ENCODE assay signal across 11 cellular contexts in genomic region chr1:168485048-168485447, GRCh38. TPM values are rescaled to one million over a fixed set of nuclear protein-coding genes. Genes with fewer than 3 reads are reported as not detected.
A peak's percentile ranks its signal among the peaks of the same experiment; 100 is the strongest.
DNase-seq lines count a peak whose midpoint lies in the region; ATAC-seq, FAIRE-seq and TF ChIP-seq lines count a peak whose summit lies in the region.
"Had no signal": no experiment of that assay in that cellular context is flagged by ENCODE, and none has a peak within 500 bp of the region (broad histone marks: within the 10 kb centered on the region; RNA-seq: fewer than 3 reads in every experiment).

No MANE protein-coding gene starts in this region.

- peaks cover 23% of the 10 kb centered on the region for H3K4me1 Mint-ChIP-seq in MCF 10A (ENCODE audit: insufficient read depth, unreplicated experiment)
- peaks cover 84 to 86% of the 10 kb centered on the region in 2 donors for H3K4me1 Mint-ChIP-seq in immature natural killer cell
- H3K4me1 Mint-ChIP-seq in activated CD4-positive, alpha-beta T cell treated with anti-CD3 and anti-CD28 coated beads for 36 hours: peaks cover 42% of the 10 kb centered on the region
- H3K4me1 Mint-ChIP-seq: B cell had no signal

- H3K9me3 ChIP-seq in breast epithelium: no peaks in the 10 kb centered on the region
- H3K9me3 ChIP-seq in upper lobe of right lung: no peaks in the 10 kb centered on the region
- H3K9me3 ChIP-seq: pancreas had no signal

- H3K27ac ChIP-seq in breast epithelium (peak overlapping the region; percentile 38 to 81), upper lobe of right lung (no peak overlapping the region)
- H3K27ac ChIP-seq: pancreas had no signal

- FAIRE-seq in urothelium cell line (lab: Jason Lieb, UNC): no peak

- no peaks in the 10 kb centered on the region for H3K36me3 Mint-ChIP-seq in MCF 10A (ENCODE audit: insufficient read depth, unreplicated experiment)
- H3K36me3 Mint-ChIP-seq in immature natural killer cell: peaks cover 0 to 6% (median 4%) of the 10 kb centered on the region in 3 donors
- H3K36me3 Mint-ChIP-seq in activated CD4-positive, alpha-beta T cell treated with anti-CD3 and anti-CD28 coated beads for 36 hours (ENCODE audit: low read depth): no peaks in the 10 kb centered on the region

- H3K36me3 ChIP-seq in breast epithelium (no peaks in the 10 kb centered on the region), upper lobe of right lung (no peaks in the 10 kb centered on the region)
- H3K36me3 ChIP-seq: pancreas had no signal

- H3K9me3 Mint-ChIP-seq in MCF 10A (ENCODE audit: unreplicated experiment) (no peaks in the 10 kb centered on the region), immature natural killer cell (peaks cover 0 to 4% (median 3%) of the 10 kb centered on the region in 6 donors)
- peaks cover 1% of the 10 kb centered on the region for H3K9me3 Mint-ChIP-seq in activated CD4-positive, alpha-beta T cell treated with anti-CD3 and anti-CD28 coated beads for 36 hours (ENCODE audit: low read depth)

- peak; percentile 46 for ATAC-seq in upper lobe of right lung
- no peak for ATAC-seq in activated CD4-positive, alpha-beta T cell treated with anti-CD3 and anti-CD28 coated beads for 36 hours

- DNase-seq in breast epithelium (ENCODE audit: low spot score in 2 of 2) (peak in 1 of 2 donors; percentile 19), MCF 10A (ENCODE audit: unreplicated experiment) (no peak), amniotic epithelial cell (ENCODE audit: low read depth) (peak; percentile 76), immature natural killer cell (peak in 2 of 3 donors; percentile 24 to 35), upper lobe of right lung (no peak), urothelium cell line (ENCODE audit: low spot score) (no peak), hypothalamus (lab: John Stamatoyannopoulos, UW) (no peak)
- no peak for DNase-seq in activated CD4-positive, alpha-beta T cell treated with anti-CD3 and anti-CD28 coated beads for 36 hours
- DNase-seq: cortex of kidney, pancreas had no signal

- TF ChIP-seq CTCF in breast epithelium (IDR thresholded peaks at IDR 0.05) (no peak), MCF 10A (IDR thresholded peaks at IDR 0.05; ENCODE audit: unreplicated experiment) (no peak), upper lobe of right lung (IDR thresholded peaks at IDR 0.05) (no peak)

- no peak overlapping the region for H3K4me3 Mint-ChIP-seq in MCF 10A (ENCODE audit: unreplicated experiment)
- H3K4me3 Mint-ChIP-seq in immature natural killer cell: peak overlapping the region; percentile 63 to 84 (median 74)
- no peak overlapping the region for H3K4me3 Mint-ChIP-seq in activated CD4-positive, alpha-beta T cell treated with anti-CD3 and anti-CD28 coated beads for 36 hours
- H3K4me3 Mint-ChIP-seq: B cell had no signal

- intact Hi-C loops in breast epithelium (cut with DNase I; ENCODE audit: low total_unique reads): no loop called here
- intact Hi-C loops in MCF 10A (cut with micrococcal nuclease): no loop called here
- intact Hi-C loops in upper lobe of right lung (cut with DNase I): no loop called here
- intact Hi-C loops in activated CD4-positive, alpha-beta T cell treated with anti-CD3 and anti-CD28 coated beads for 36 hours (cut with DNase I, micrococcal nuclease): no loop called here

- no TSS peak for BruUV-seq in MCF 10A (replicated peaks; lab: Mats Ljungman, UMichigan)

- no peak for TF ChIP-seq POLR2A in breast epithelium (IDR thresholded peaks at IDR 0.05)

- CTCF ChIA-PET in MCF 10A (lab: Yijun Ruan, JAX): interaction anchor here (0.6 to 2.0 kb wide), 3 partner anchors 39 to 142 kb away, joined by 3 to 8 read pairs (median 3); no protein-coding TSS in a partner anchor
- CTCF ChIA-PET in activated CD4-positive, alpha-beta T cell treated with anti-CD3 and anti-CD28 coated beads for 36 hours (lab: Charles Lee): interaction anchor here (1.8 kb wide), 1 partner anchor 142 kb away, joined by 5 read pairs; no protein-coding TSS in a partner anchor

- H3K27ac Mint-ChIP-seq in MCF 10A (ENCODE audit: low read depth, unreplicated experiment) (no peak overlapping the region), immature natural killer cell (peak overlapping the region; percentile 47 to 92 (median 90))
- H3K27ac Mint-ChIP-seq in activated CD4-positive, alpha-beta T cell treated with anti-CD3 and anti-CD28 coated beads for 36 hours: no peak overlapping the region
- H3K27ac Mint-ChIP-seq: B cell had no signal

- POLR2A ChIA-PET in MCF 10A (lab: Yijun Ruan, JAX): interaction anchor here (0.7 kb wide), 1 partner anchor 221 kb away, joined by 3 read pairs; no protein-coding TSS in a partner anchor
- POLR2A ChIA-PET in activated CD4-positive, alpha-beta T cell treated with anti-CD3 and anti-CD28 coated beads for 36 hours (lab: Charles Lee): no interaction called here

- H3K4me3 ChIP-seq in breast epithelium (no peak overlapping the region), upper lobe of right lung (no peak overlapping the region)
- H3K4me3 ChIP-seq: pancreas had no signal

- H3K4me1 ChIP-seq in breast epithelium (peaks cover 0 to 7% of the 10 kb centered on the region in 2 donors), upper lobe of right lung (peaks cover 31% of the 10 kb centered on the region)

- H3K27me3 Mint-ChIP-seq in MCF 10A (ENCODE audit: insufficient read depth, unreplicated experiment) (no peaks in the 10 kb centered on the region), immature natural killer cell (ENCODE audit: low read depth in 3 of 3) (peaks cover 0 to 1% (median 0%) of the 10 kb centered on the region in 3 donors)
- no peaks in the 10 kb centered on the region for H3K27me3 Mint-ChIP-seq in activated CD4-positive, alpha-beta T cell treated with anti-CD3 and anti-CD28 coated beads for 36 hours

- H3K27me3 ChIP-seq in breast epithelium: no peaks in the 10 kb centered on the region
- H3K27me3 ChIP-seq in upper lobe of right lung: no peaks in the 10 kb centered on the region
- H3K27me3 ChIP-seq: pancreas had no signal

RNA-seq across cellular contexts. Expression of gene XCL2, which starts 58.7 kb away (rescaled TPM):
- total RNA-seq in breast epithelium (1 to 10 TPM in 1 of 3 donors, not detected in 2; 1.9 TPM), MCF 10A (2022) (not detected in 2 replicates), upper lobe of right lung (2.0 TPM)
- 1,000 to 10,000 TPM in 1 of 3 donors, 100 to 1,000 TPM in 2; 537 to 1,283 (median 719) TPM for polyA plus RNA-seq in immature natural killer cell
- total RNA-seq in activated CD4-positive, alpha-beta T cell treated with anti-CD3 and anti-CD28 coated beads for 36 hours: 1 to 10 TPM; 1.0 to 1.5 TPM
- total RNA-seq: B cell had no signal

Comparison
In these comparisons a context has a peak if more than half of its experiments do, and no peak if none do; other contexts are left out.
1. DNase-seq: peak in amniotic epithelial cell (single experiment) and immature natural killer cell (2 of 3); none in MCF 10A (single experiment), upper lobe of right lung (single experiment), urothelium cell line (single experiment), hypothalamus (0 of 51) and activated CD4-positive, alpha-beta T cell treated with anti-CD3 and anti-CD28 coated beads for 36 hours (single experiment).
2. H3K27ac Mint-ChIP-seq: peak in immature natural killer cell (6 of 6); none in MCF 10A (single experiment) and activated CD4-positive, alpha-beta T cell treated with anti-CD3 and anti-CD28 coated beads for 36 hours (single experiment).
3. H3K4me3 Mint-ChIP-seq: peak in immature natural killer cell (5 of 5); none in MCF 10A (single experiment) and activated CD4-positive, alpha-beta T cell treated with anti-CD3 and anti-CD28 coated beads for 36 hours (single experiment).